ENCODE assay signal across 9 cellular contexts in genomic region chr9:136512651-136513066, GRCh38. TPM values are rescaled to one million over a fixed set of nuclear protein-coding genes. Genes with fewer than 3 reads are reported as not detected.
DNase-seq lines count a peak whose midpoint lies in the region; ATAC-seq and TF ChIP-seq lines count a peak whose summit lies in the region.
"Had no signal": no experiment of that assay in that cellular context is flagged by ENCODE, and none has a peak within 500 bp of the region (broad histone marks: within the 10 kb centered on the region; RNA-seq: fewer than 3 reads in every experiment).

No MANE protein-coding gene starts in this region.

- H3K4me3 ChIP-seq in heart left ventricle (peak overlapping the region in 9 of 12 donors; percentile 8 to 42 (median 28)), body of pancreas (no peak overlapping the region), mucosa of rectum (ENCODE audit: low read length in 2 of 2) (no peak overlapping the region)
- H3K4me3 ChIP-seq: MG63 had no signal

- ATAC-seq in heart left ventricle (peak in 3 of 4 donors; percentile 11 to 36 (median 21)), body of pancreas (peak; percentile 22), HG03439 (IDR thresholded peaks at IDR 0.05; ENCODE audit: unreplicated experiment) (no peak)

- TF ChIP-seq CTCF in heart left ventricle (IDR thresholded peaks at IDR 0.05) (no peak), body of pancreas (IDR thresholded peaks at IDR 0.05) (no peak)

- intact Hi-C loops in heart left ventricle (cut with DNase I) = loop anchor here in 1 of 10 donors (1.0 kb wide), 1 partner anchor 15 kb away; no protein-coding TSS in a partner anchor
- intact Hi-C loops in cardiac septum (cut with DNase I) = loop anchor here (2.0 kb wide), 1 partner anchor 20 kb away; no protein-coding TSS in a partner anchor
- intact Hi-C loops in body of pancreas (cut with DNase I) = no loop called here

- TF ChIP-seq POLR2A in heart left ventricle (IDR thresholded peaks at IDR 0.05) (no peak), body of pancreas (IDR thresholded peaks at IDR 0.05) (no peak)

- H3K36me3 ChIP-seq in heart left ventricle (peaks cover 0 to 98% (median 87%) of the 10 kb centered on the region in 9 donors), body of pancreas (replicated peaks in 1 of 2; ENCODE audit: insufficient read depth in 1 of 2, low read depth in 2 of 2) (peaks cover 18 to 62% of the 10 kb centered on the region in 2 donors), mucosa of rectum (ENCODE audit: control insufficient read depth in 2 of 2, insufficient read depth in 2 of 2, low read length in 2 of 2) (peaks cover 63 to 71% of the 10 kb centered on the region in 2 donors)

- H3K4me1 ChIP-seq in heart left ventricle (peaks cover 6 to 43% (median 30%) of the 10 kb centered on the region in 12 donors), body of pancreas (no peaks in the 10 kb centered on the region), mucosa of rectum (ENCODE audit: control insufficient read depth in 2 of 2, insufficient read depth in 2 of 2, low read length in 2 of 2) (peaks cover 0 to 2% of the 10 kb centered on the region in 2 donors)

- H3K9me3 ChIP-seq in heart left ventricle = no peaks in the 10 kb centered on the region
- H3K9me3 ChIP-seq in body of pancreas = no peaks in the 10 kb centered on the region
- H3K9me3 ChIP-seq in mucosa of rectum (ENCODE audit: control insufficient read depth in 2 of 2, low read length in 2 of 2) = no peaks in the 10 kb centered on the region
- H3K9me3 ChIP-seq: MG63 had no signal

- no peaks in the 10 kb centered on the region for H3K27me3 ChIP-seq in heart left ventricle
- H3K27me3 ChIP-seq in body of pancreas = no peaks in the 10 kb centered on the region
- H3K27me3 ChIP-seq in mucosa of rectum (ENCODE audit: control insufficient read depth in 2 of 2, insufficient read depth in 2 of 2, low read length in 2 of 2) = no peaks in the 10 kb centered on the region
- H3K27me3 ChIP-seq: MG63 had no signal

- WGBS in heart left ventricle, 4 donors = 61 to 78% (median 77%) methylated on average over 9 to 13 of the region's 13 CpGs
- WGBS in body of pancreas, 2 donors = 77 to 100% methylated on average over 1 to 13 of the region's 13 CpGs

- H3K27ac ChIP-seq in heart left ventricle (peak overlapping the region; percentile 66 to 99 (median 94)), body of pancreas (peak overlapping the region in 2 of 4 donors; percentile 55 to 57), mucosa of rectum (ENCODE audit: low read depth in 2 of 2, low read length in 2 of 2) (peak overlapping the region; percentile 25 to 58)

- H3K9ac ChIP-seq in mucosa of rectum (ENCODE audit: low read depth in 1 of 2, low read length in 2 of 2) = no peak overlapping the region

- DNase-seq in heart left ventricle (no peak), cardiac septum (ENCODE audit: low spot score) (no peak), body of pancreas (no peak), cortex of kidney (lab: John Stamatoyannopoulos, UW) (no peak), NCI-H2227 treated with DMSO at 0.1 percent for 48 hours (lab: John Stamatoyannopoulos, UW) (no peak), NCI-H526 (lab: John Stamatoyannopoulos, UW) (no peak)
- DNase-seq: MG63 had no signal

RNA-seq across cellular contexts. Expression of gene SEC16A, which starts 29.8 kb away (rescaled TPM):
- 10 to 100 TPM; 21.1 to 53.3 (median 30.2) TPM for total RNA-seq in heart left ventricle
- polyA plus RNA-seq in heart left ventricle = 10 to 100 TPM; 20.9 to 29.9 TPM
- total RNA-seq in cardiac septum = 33.7 TPM
- total RNA-seq in body of pancreas = 10 to 100 TPM; 35.3 to 75.8 TPM

RNA-seq across cellular contexts. Expression of gene NOTCH1, which starts 33.2 kb away (rescaled TPM):
- total RNA-seq in heart left ventricle = 10 to 100 TPM; 12.1 to 47.3 (median 22.1) TPM
- 10 to 100 TPM in 1 of 2 donors, 1 to 10 TPM in 1; 8.0 to 12.1 TPM for polyA plus RNA-seq in heart left ventricle
- total RNA-seq in cardiac septum = 29.7 TPM
- total RNA-seq in body of pancreas = 10 to 100 TPM; 29.6 to 65.3 TPM

Comparison
In these comparisons a context has a peak if more than half of its experiments do, and no peak if none do; other contexts are left out.
1. H3K4me3 ChIP-seq: peak in heart left ventricle (9 of 12); none in body of pancreas (0 of 2) and mucosa of rectum (0 of 2).